ENCODE assay signal across 8 cellular contexts in genomic region chr2:70086278-70086837, GRCh38. TPM values are rescaled to one million over a fixed set of nuclear protein-coding genes. Genes with fewer than 3 reads are reported as not detected.
DNase-seq lines count a peak whose midpoint lies in the region; ATAC-seq and TF ChIP-seq lines count a peak whose summit lies in the region.

No MANE protein-coding gene starts in this region.

- H3K9me3 ChIP-seq in AG04450 (ENCODE audit: control insufficient read depth, insufficient read depth, low read length), result peaks cover 3% of the 10 kb centered on the region; the same call in 1 of the 2 replicates
- no peaks in the 10 kb centered on the region for H3K9me3 ChIP-seq in left lung

- H3K27me3 Mint-ChIP-seq in activated CD4-positive, alpha-beta T cell treated with anti-CD3 and anti-CD28 coated beads, Interleukin-2, amount 10 ng/mL, durations not matched to agents 24 days and 14 days, result no peaks in the 10 kb centered on the region

- peaks cover 62% of the 10 kb centered on the region for H3K36me3 Mint-ChIP-seq in activated CD4-positive, alpha-beta T cell treated with anti-CD3 and anti-CD28 coated beads, Interleukin-2, amount 10 ng/mL, durations not matched to agents 24 days and 14 days (ENCODE audit: low read depth)

- TF ChIP-seq CTCF in AG04450 (IDR thresholded peaks at IDR 0.05; ENCODE audit: low read depth, low read length) (no peak), left lung (IDR thresholded peaks at IDR 0.05) (no peak)

- peak overlapping the region; percentile 72 for H3K4me3 ChIP-seq in AG04450 (ENCODE audit: low read depth, low read length)
- peak overlapping the region; percentile 53 to 93 for H3K4me3 ChIP-seq in left lung

- H3K27ac ChIP-seq in AG04450 (ENCODE audit: low read depth, low read length), result peak overlapping the region; percentile 100
- H3K27ac ChIP-seq in left lung, result peak overlapping the region; percentile 100

- peak overlapping the region; percentile 96 for H3K4me3 Mint-ChIP-seq in activated CD4-positive, alpha-beta T cell treated with anti-CD3 and anti-CD28 coated beads, Interleukin-2, amount 10 ng/mL, durations not matched to agents 24 days and 14 days

- CTCF ChIA-PET in AG04450 (lab: Charles Lee), result interaction anchor here (1.4 to 2.2 kb wide), 2 partner anchors 15 to 174 kb away, joined by 7 to 13 read pairs; no protein-coding TSS in a partner anchor

- H3K4me1 Mint-ChIP-seq in activated CD4-positive, alpha-beta T cell treated with anti-CD3 and anti-CD28 coated beads, Interleukin-2, amount 10 ng/mL, durations not matched to agents 24 days and 14 days, result peaks cover 50% of the 10 kb centered on the region

- peak overlapping the region; percentile 100 for H3K27ac Mint-ChIP-seq in activated CD4-positive, alpha-beta T cell treated with anti-CD3 and anti-CD28 coated beads, Interleukin-2, amount 10 ng/mL, durations not matched to agents 24 days and 14 days

- H3K27me3 ChIP-seq in AG04450 (ENCODE audit: control insufficient read depth, insufficient read depth, low read length) (no peaks in the 10 kb centered on the region), left lung (no peaks in the 10 kb centered on the region)

- POLR2A ChIA-PET in AG04450 (lab: Yijun Ruan, JAX), result interaction anchor here (0.7 to 3.7 kb wide), 5 partner anchors 50 to 172 kb away, joined by 4 to 23 read pairs (median 6); partner anchors contain the start of genes C2orf42 and MXD1

- intact Hi-C loops in activated CD4-positive, alpha-beta T cell treated with anti-CD3 and anti-CD28 coated beads, Interleukin-2, amount 10 ng/mL, durations not matched to agents 24 days and 14 days (cut with micrococcal nuclease), result loop anchor here (1.0 to 10.0 kb wide), 10 partner anchors 17 to 1322 kb away; partner anchors contain the start of genes AAK1, GMCL1, SNRPG and TIA1
- intact Hi-C loops in left lung (cut with DNase I), result loop anchor here in 1 of 2 donors (5.0 to 10.0 kb wide), 3 partner anchors 36 to 172 kb away; partner anchors contain the start of gene MXD1

- peaks cover 0 to 38% of the 10 kb centered on the region in 2 donors for H3K36me3 ChIP-seq in left lung

- DNase-seq in AG04450 (ENCODE audit: low read depth, low spot score) (peak; percentile 54), NCI-H446 (lab: John Stamatoyannopoulos, UW) (peak; percentile 49 to 78), dedifferentiated amniotic fluid mesenchymal stem cell (ENCODE audit: extremely low spot score) (peak; percentile 71), left lung (peak; percentile 82 to 89)
- peak; percentile 93 for DNase-seq in activated CD4-positive, alpha-beta T cell treated with anti-CD3 and anti-CD28 coated beads, Interleukin-2, amount 10 ng/mL, durations not matched to agents 24 days and 14 days
- peak; percentile 74 to 80 for DNase-seq in stimulated activated CD4-positive, alpha-beta T cell treated with anti-CD3 and anti-CD28 coated beads, Interleukin-2, amount 100 ng/mL, for 24 hours

- peaks cover 15 to 63% of the 10 kb centered on the region in 2 donors for H3K4me1 ChIP-seq in left lung

- ATAC-seq in GM18870 (IDR thresholded peaks at IDR 0.05; ENCODE audit: unreplicated experiment), result peak; percentile 36
- ATAC-seq in HG03135 (IDR thresholded peaks at IDR 0.05; ENCODE audit: unreplicated experiment), result peak; percentile 36
- peak; percentile 45 for ATAC-seq in left lung

- no peaks in the 10 kb centered on the region for H3K9me3 Mint-ChIP-seq in activated CD4-positive, alpha-beta T cell treated with anti-CD3 and anti-CD28 coated beads, Interleukin-2, amount 10 ng/mL, durations not matched to agents 24 days and 14 days

RNA-seq across cellular contexts. Expression of gene PCBP1, which starts 0.9 kb away (rescaled TPM):
- polyA plus RNA-seq in AG04450 (2011; rRNA removed), result 63.8 and 91.3 TPM in 2 replicates
- polyA minus RNA-seq in AG04450 (2011; rRNA and poly(A)+ RNA removed), result 65.2 and 76.3 TPM in 2 replicates
- total RNA-seq in activated CD4-positive, alpha-beta T cell treated with anti-CD3 and anti-CD28 coated beads, Interleukin-2, amount 10 ng/mL, durations not matched to agents 24 days and 14 days, result 443 and 447 TPM in 2 replicates
- 100 to 1,000 TPM; 297 to 404 TPM for total RNA-seq in left lung

Comparison
In these comparisons a context has a peak if more than half of its experiments do, and no peak if none do; other contexts are left out.
1. Peak in every context shown above with its lines: DNase-seq, ATAC-seq, H3K4me3 ChIP-seq and H3K27ac ChIP-seq.